9 cellular contexts compared by ENCODE assay signal in genomic region chr16:55008836-55009510, GRCh38.
"Had no signal": no experiment of that assay in that cellular context is flagged by ENCODE, and none has a peak within 500 bp of the region (broad histone marks: within the 10 kb centered on the region; RNA-seq: fewer than 3 reads in every experiment).

No MANE protein-coding gene starts in this region.

- H3K27ac ChIP-seq: GM23248 had no signal

- H3K4me3 ChIP-seq: GM23248, GM23338, HAP-1 had no signal

- H3K4me1 Mint-ChIP-seq: GM23338, H9 had no signal

- ATAC-seq: GM23338, HCT116 had no signal

- H3K4me1 ChIP-seq: HAP-1 had no signal

- H3K9me3 Mint-ChIP-seq: GM23338, H9, HFFc6 had no signal

- H2AFZ ChIP-seq: GM23248, GM23338 had no signal

- H3K4me2 ChIP-seq: GM23338 had no signal

- H3K36me3 ChIP-seq: HAP-1 had no signal

- H3K9ac ChIP-seq: GM23248 had no signal

- H3K9me3 ChIP-seq: HAP-1 had no signal

- H3K27ac Mint-ChIP-seq: GM23338, H9, HFFc6 had no signal

- DNase-seq: GM23248, GOT3, H7, H9, HCEC 1CT, HFFc6 had no signal

- H3K4me3 Mint-ChIP-seq: GM23338, H9, HFFc6 had no signal
